ENCODE assay signal across 1 cellular context in genomic region chr17:45894022-45894784, GRCh38.
TF ChIP-seq lines count a peak whose summit lies in the region.

Gene MAPT, plus strand, starts transcription at chr17:45894554. Its CDS starts 67,784 bp downstream, at chr17:45962338.

TF ChIP-seq in GM12878, 131 proteins besides CTCF, POLR2A, EP300 and RAD21 (continued from another document):
- TF ChIP-seq USF2 (IDR thresholded peaks at IDR 0.05; ENCODE audit: borderline replicate concordance, low read depth, low read length) (no peak), HDAC2 (IDR thresholded peaks at IDR 0.05) (no peak), CBFB (IDR thresholded peaks at IDR 0.05; ENCODE audit: low read depth) (no peak), IKZF1 (conservative IDR thresholded peaks at IDR 0.05) (peak; percentile 52), LARP7 (IDR thresholded peaks at IDR 0.05) (peak; percentile 81), TAF1 (IDR thresholded peaks at IDR 0.05; ENCODE audit: borderline replicate concordance, low read depth, low read length) (no peak), POLR2AphosphoS5 (IDR thresholded peaks at IDR 0.05; ENCODE audit: low read length) (no peak), ASH2L (IDR thresholded peaks at IDR 0.05; ENCODE audit: borderline replicate concordance, low read depth) (no peak), PRDM15 (CRISPR knock-in tag; IDR thresholded peaks at IDR 0.05) (no peak), RELA (IDR thresholded peaks at IDR 0.05; ENCODE audit: borderline replicate concordance, partially characterized antibody) (peak; percentile 18), NRF1 (conservative IDR thresholded peaks at IDR 0.05; ENCODE audit: low read depth, low read length) (0 out of 2 replicates have a peak, but pooled peaks have one; percentile 36), POLR2AphosphoS2 (IDR thresholded peaks at IDR 0.05; ENCODE audit: low read depth, low read length) (no peak), BMI1 (IDR thresholded peaks at IDR 0.05; ENCODE audit: borderline replicate concordance) (no peak), MTA3 (IDR thresholded peaks at IDR 0.05; ENCODE audit: borderline replicate concordance, low read length) (no peak), FOXK2 (IDR thresholded peaks at IDR 0.05) (no peak), ZBED1 (IDR thresholded peaks at IDR 0.05; ENCODE audit: borderline replicate concordance) (no peak), CBX3 (IDR thresholded peaks at IDR 0.05; ENCODE audit: borderline replicate concordance, low read depth) (no peak), KLF5 (IDR thresholded peaks at IDR 0.05; ENCODE audit: partially characterized antibody) (no peak), ZNF24 (IDR thresholded peaks at IDR 0.05) (no peak), NR2C1 (IDR thresholded peaks at IDR 0.05) (no peak), PKNOX1 (IDR thresholded peaks at IDR 0.05) (no peak), ZNF274 (IDR thresholded peaks at IDR 0.05; ENCODE audit: insufficient read depth, insufficient read length) (no peak), GATAD2B (conservative IDR thresholded peaks at IDR 0.05; ENCODE audit: low read depth) (0 out of 2 replicates have a peak, but pooled peaks have one; percentile 57), MXI1 (IDR thresholded peaks at IDR 0.05; ENCODE audit: low read depth, low read length) (no peak), SMARCA5 (IDR thresholded peaks at IDR 0.05) (0 out of 2 replicates have a peak, but pooled peaks have one; percentile 51), MEF2B (IDR thresholded peaks at IDR 0.05; ENCODE audit: partially characterized antibody, poor library complexity, severe bottlenecking) (no peak), BCL11A (IDR thresholded peaks at IDR 0.05; ENCODE audit: low read depth, low read length) (no peak), TCF3 (IDR thresholded peaks at IDR 0.05; ENCODE audit: borderline replicate concordance, insufficient read depth, low read depth, low read length) (no peak), HSF1 (IDR thresholded peaks at IDR 0.05; ENCODE audit: low read depth, low read length) (no peak), SIX5 (IDR thresholded peaks at IDR 0.05; ENCODE audit: low read depth, low read length, severe bottlenecking) (no peak), POU2F2 (IDR thresholded peaks at IDR 0.05; ENCODE audit: borderline replicate concordance, low read depth, low read length) (no peak), E2F8 (IDR thresholded peaks at IDR 0.05; ENCODE audit: low read depth, partially characterized antibody) (no peak), RBBP5 (conservative IDR thresholded peaks at IDR 0.05) (no peak)
